Comparison of ENCODE assay signal across 10 cellular contexts in genomic region chr19:34985249-34986022, GRCh38. TPM values are rescaled to one million over a fixed set of nuclear protein-coding genes. Genes with fewer than 3 reads are reported as not detected.
A peak's percentile ranks its signal among the peaks of the same experiment; 100 is the strongest.
DNase-seq lines count a peak whose midpoint lies in the region; ATAC-seq, FAIRE-seq and TF ChIP-seq lines count a peak whose summit lies in the region.
"Had no signal": no experiment of that assay in that cellular context is flagged by ENCODE, and none has a peak within 500 bp of the region (broad histone marks: within the 10 kb centered on the region; RNA-seq: fewer than 3 reads in every experiment).

No MANE protein-coding gene starts in this region.

- H3K36me3 ChIP-seq in mesendoderm (ENCODE audit: control insufficient read depth, insufficient read depth, low read length), result no peaks in the 10 kb centered on the region
- H3K36me3 ChIP-seq: brain microvascular endothelial cell had no signal

- H3K23ac ChIP-seq in mesendoderm (ENCODE audit: low read length), result no peak overlapping the region

- H3K56ac ChIP-seq in mesendoderm (ENCODE audit: low read length), result peak overlapping the region; percentile 22

- no peak for ATAC-seq in HG02623 (IDR thresholded peaks at IDR 0.05; ENCODE audit: unreplicated experiment)

- H3K27me3 ChIP-seq in mesendoderm (ENCODE audit: insufficient read depth, low read length, poor library complexity), result no peaks in the 10 kb centered on the region
- H3K27me3 ChIP-seq: brain microvascular endothelial cell had no signal

- no peak overlapping the region for H4K5ac ChIP-seq in mesendoderm (ENCODE audit: low read length)

- no peak overlapping the region for H2BK15ac ChIP-seq in mesendoderm (replicated peaks; ENCODE audit: low read depth)

- no peak overlapping the region for H4K8ac ChIP-seq in mesendoderm (ENCODE audit: low read depth, low read length)

- no peak for TF ChIP-seq CTCF in AG10803 (conservative IDR thresholded peaks at IDR 0.05; ENCODE audit: low read length)

- H3K27ac ChIP-seq in mesendoderm (ENCODE audit: low read depth, low read length), result no peak overlapping the region
- H3K27ac ChIP-seq: brain microvascular endothelial cell, RWPE1 had no signal

- no peak overlapping the region for H3K4me2 ChIP-seq in mesendoderm (ENCODE audit: low read length)

- in situ Hi-C loops in KBM-7 (cut with MboI; ENCODE audit: low pct_unique_long_range_greater_than_20kb, low sequenced_read_pairs), result no loop called here

- H2BK120ac ChIP-seq in mesendoderm (ENCODE audit: low read depth, low read length), result no peak overlapping the region

- WGBS in mesendoderm (ENCODE audit: extremely low coverage, insufficient coverage, low lambda C conversion rate), result no CpG with 5 or more reads among the region's 7 CpGs

- H2BK5ac ChIP-seq in mesendoderm (ENCODE audit: low read length), result no peak overlapping the region

- H2AK5ac ChIP-seq in mesendoderm (ENCODE audit: low read length), result no peak overlapping the region

- H3K4me3 ChIP-seq in AG10803 (ENCODE audit: low read length) (no peak overlapping the region), mesendoderm (ENCODE audit: low read length) (no peak overlapping the region)

- H3K4me1 ChIP-seq in mesendoderm (ENCODE audit: control insufficient read depth, low read depth, low read length), result peaks cover 2% of the 10 kb centered on the region

- H3K79me1 ChIP-seq in mesendoderm (ENCODE audit: low read length), result no peaks in the 10 kb centered on the region

- DNase-seq in AG10803 (ENCODE audit: low read depth) (peak; percentile 41), KBM-7 (peak; percentile 40), cerebellum (ENCODE audit: low spot score) (peak; percentile 92), mesendoderm (no peak), LoVo (ENCODE audit: low spot score) (no peak), NCI-H1694 treated with DMSO at 0.1 percent for 48 hours (lab: John Stamatoyannopoulos, UW) (no peak), frontal cortex (ENCODE audit: low spot score in 2 of 2) (no peak)
- DNase-seq: brain microvascular endothelial cell had no signal

- H3K4ac ChIP-seq in mesendoderm (ENCODE audit: low read depth, low read length), result no peak overlapping the region

- H3K18ac ChIP-seq in mesendoderm (ENCODE audit: low read length), result no peak overlapping the region

- H3K79me2 ChIP-seq in mesendoderm (ENCODE audit: control insufficient read depth, insufficient read depth, low read length), result no peaks in the 10 kb centered on the region

- FAIRE-seq in frontal cortex (lab: Jason Lieb, UNC), result no peak

- H3K9ac ChIP-seq in mesendoderm (ENCODE audit: low read length), result no peak overlapping the region

RNA-seq across cellular contexts. Expression of gene GRAMD1A, which starts 14.7 kb away (rescaled TPM):
- 50.0 TPM for total RNA-seq in cerebellum
- polyA plus RNA-seq in mesendoderm (2013, experiment 1 of 2), result 97.4 TPM
- polyA plus RNA-seq in mesendoderm (2013, experiment 2 of 2), result 98.6 TPM
- total RNA-seq in frontal cortex, result 29.3 TPM

RNA-seq across cellular contexts. Expression of gene ZNF792, which starts 21.4 kb away (rescaled TPM):
- total RNA-seq in cerebellum (17.3 TPM), frontal cortex (13.9 TPM)
- polyA plus RNA-seq in mesendoderm (2013, experiment 1 of 2), result 5.9 TPM
- 5.5 TPM for polyA plus RNA-seq in mesendoderm (2013, experiment 2 of 2)

RNA-seq across cellular contexts. Expression of gene SCN1B, which starts 44.8 kb away (rescaled TPM):
- total RNA-seq in cerebellum (7.5 TPM), frontal cortex (0.82 TPM)
- polyA plus RNA-seq in mesendoderm (2013, experiment 1 of 2), result 0.63 TPM
- polyA plus RNA-seq in mesendoderm (2013, experiment 2 of 2), result 0.81 TPM

RNA-seq across cellular contexts. Expression of gene HPN, which starts 56.1 kb away (rescaled TPM):
- 0.27 TPM for total RNA-seq in cerebellum
- polyA plus RNA-seq in mesendoderm (2013, experiment 1 of 2), result 2.0 TPM
- 2.0 TPM for polyA plus RNA-seq in mesendoderm (2013, experiment 2 of 2)
- total RNA-seq in frontal cortex, result not detected

RNA-seq across cellular contexts. Expression of gene ZNF30, which starts 58.7 kb away (rescaled TPM):
- 7.1 TPM for total RNA-seq in cerebellum
- polyA plus RNA-seq in mesendoderm (2013, experiment 1 of 2), result 3.2 TPM
- 3.3 TPM for polyA plus RNA-seq in mesendoderm (2013, experiment 2 of 2)
- 8.2 TPM for total RNA-seq in frontal cortex

Comparison
In these comparisons a context has a peak if more than half of its experiments do, and no peak if none do; other contexts are left out.
1. DNase-seq: peak in AG10803 (single experiment), KBM-7 (single experiment) and cerebellum (single experiment); none in mesendoderm (single experiment), LoVo (single experiment), NCI-H1694 treated with DMSO at 0.1 percent for 48 hours (single experiment) and frontal cortex (0 of 2).